Comparison of ENCODE assay signal across 12 cellular contexts in genomic region chr17:8479431-8479947, GRCh38. TPM values are rescaled to one million over a fixed set of nuclear protein-coding genes. Genes with fewer than 3 reads are reported as not detected.
DNase-seq lines count a peak whose midpoint lies in the region; ATAC-seq lines count a peak whose summit lies in the region.
"Had no signal": no experiment of that assay in that cellular context is flagged by ENCODE, and none has a peak within 500 bp of the region (broad histone marks: within the 10 kb centered on the region; RNA-seq: fewer than 3 reads in every experiment).

No MANE protein-coding gene starts in this region.

- WGBS in mesendoderm (ENCODE audit: extremely low coverage, insufficient coverage, low lambda C conversion rate): no CpG with 5 or more reads among the region's 11 CpGs

- peak overlapping the region; percentile 46 for H3K9ac ChIP-seq in skeletal muscle satellite cell (ENCODE audit: low read depth, low read length)
- no peak overlapping the region for H3K9ac ChIP-seq in mesendoderm (ENCODE audit: low read length)

- no peak overlapping the region for H2BK15ac ChIP-seq in mesendoderm (replicated peaks; ENCODE audit: low read depth)

- peak overlapping the region; percentile 54 for H3K27ac ChIP-seq in caudate nucleus (ENCODE audit: low read depth, low read length)
- H3K27ac ChIP-seq in mesendoderm (ENCODE audit: low read depth, low read length): no peak overlapping the region

- H3K27me3 ChIP-seq in skeletal muscle satellite cell (ENCODE audit: control insufficient read depth, insufficient read depth, low read length) (no peaks in the 10 kb centered on the region), mesendoderm (ENCODE audit: insufficient read depth, low read length, poor library complexity) (no peaks in the 10 kb centered on the region)

- H3K23ac ChIP-seq in mesendoderm (ENCODE audit: low read length): no peak overlapping the region

- peak; percentile 76 for DNase-seq in EL
- peak in 58 of 61 donors; percentile 20 to 86 (median 68) for DNase-seq in caudate nucleus (lab: John Stamatoyannopoulos, UW)
- DNase-seq in hippocampal formation (lab: John Stamatoyannopoulos, UW): peak; percentile 80 to 87
- DNase-seq in T1000 (lab: John Stamatoyannopoulos, UW): no peak
- DNase-seq in mesendoderm: no peak
- no peak for DNase-seq in stimulated activated naive CD4-positive, alpha-beta T cell (lab: John Stamatoyannopoulos, UW)
- DNase-seq: effector CD4-positive, alpha-beta T cell; small intestine had no signal

- no peak overlapping the region for H2BK120ac ChIP-seq in mesendoderm (ENCODE audit: low read depth, low read length)

- no peaks in the 10 kb centered on the region for H3K9me3 ChIP-seq in skeletal muscle satellite cell (replicated peaks; ENCODE audit: low read length)

- H3K36me3 ChIP-seq in skeletal muscle satellite cell (ENCODE audit: insufficient read depth, low read length): peaks cover 64% of the 10 kb centered on the region
- H3K36me3 ChIP-seq in mesendoderm (ENCODE audit: control insufficient read depth, insufficient read depth, low read length): peaks cover 26% of the 10 kb centered on the region

- H3K4me1 ChIP-seq in skeletal muscle satellite cell (ENCODE audit: control insufficient read depth, insufficient read depth, low read length) (peaks cover 16% of the 10 kb centered on the region), mesendoderm (ENCODE audit: control insufficient read depth, low read depth, low read length) (no peaks in the 10 kb centered on the region)

- no peak overlapping the region for H2BK5ac ChIP-seq in mesendoderm (ENCODE audit: low read length)

- H3K4me3 ChIP-seq in skeletal muscle satellite cell (ENCODE audit: low read length) (no peak overlapping the region), mesendoderm (ENCODE audit: low read length) (no peak overlapping the region)
- H3K4me3 ChIP-seq: GM12878 had no signal

- ATAC-seq in GM21717 (IDR thresholded peaks at IDR 0.05; ENCODE audit: unreplicated experiment): no peak
- ATAC-seq: CD8-positive, alpha-beta T cell; GM12878 had no signal

- no peaks in the 10 kb centered on the region for H3K79me2 ChIP-seq in mesendoderm (ENCODE audit: control insufficient read depth, insufficient read depth, low read length)

- no peak overlapping the region for H3K18ac ChIP-seq in mesendoderm (ENCODE audit: low read length)

- no peak overlapping the region for H3K4ac ChIP-seq in mesendoderm (ENCODE audit: low read depth, low read length)

- H3K56ac ChIP-seq in mesendoderm (ENCODE audit: low read length): no peak overlapping the region

- H3K79me1 ChIP-seq in mesendoderm (ENCODE audit: low read length): no peaks in the 10 kb centered on the region

- no peak overlapping the region for H4K5ac ChIP-seq in mesendoderm (ENCODE audit: low read length)

- H2AK5ac ChIP-seq in mesendoderm (ENCODE audit: low read length): no peak overlapping the region

- H4K8ac ChIP-seq in mesendoderm (ENCODE audit: low read depth, low read length): no peak overlapping the region

- peak overlapping the region; percentile 38 for H3K4me2 ChIP-seq in skeletal muscle satellite cell (ENCODE audit: low read length)
- H3K4me2 ChIP-seq in mesendoderm (ENCODE audit: low read length): no peak overlapping the region

RNA-seq across cellular contexts. Expression of gene NDEL1, which starts 43.8 kb away (rescaled TPM):
- 48.9 and 55.9 TPM in 2 replicates for total RNA-seq in skeletal muscle satellite cell (2012; rRNA removed)
- polyA plus RNA-seq in mesendoderm (2013, experiment 1 of 2): 34.4 TPM
- 34.5 TPM for polyA plus RNA-seq in mesendoderm (2013, experiment 2 of 2)

Comparison
In these comparisons a context has a peak if more than half of its experiments do, and no peak if none do; other contexts are left out.
1. DNase-seq: peak in EL (single experiment), caudate nucleus (58 of 61) and hippocampal formation (2 of 2); none in T1000 (single experiment), mesendoderm (single experiment) and stimulated activated naive CD4-positive, alpha-beta T cell (0 of 6).